In genomic region chr4:182806259-182807252, GRCh38 we compare ENCODE assay signal across 8 cellular contexts.
DNase-seq lines count a peak whose midpoint lies in the region; ATAC-seq and FAIRE-seq lines count a peak whose summit lies in the region.

No MANE protein-coding gene starts in this region.

- peak overlapping the region; percentile 14 for H2BK15ac ChIP-seq in neuronal stem cell (ENCODE audit: low read length)

- peak overlapping the region; percentile 28 to 71 for H3K4me3 ChIP-seq in neuronal stem cell (ENCODE audit: low read length in 2 of 2)

- WGBS in neuronal stem cell (ENCODE audit: extremely low coverage in 2 of 2, insufficient read length in 2 of 2, insufficient replicate concordance in 1 of 2), 2 donors, result no CpG with 5 or more reads among the region's 68 CpGs

- no peak overlapping the region for H2BK12ac ChIP-seq in neuronal stem cell (ENCODE audit: low read length)

- ATAC-seq in GM19452 (IDR thresholded peaks at IDR 0.05; ENCODE audit: unreplicated experiment), result peak; percentile 68
- ATAC-seq in HG03521 (IDR thresholded peaks at IDR 0.05; ENCODE audit: unreplicated experiment), result peak; percentile 58

- H4K8ac ChIP-seq in neuronal stem cell (ENCODE audit: low read depth, low read length), result no peak overlapping the region

- H3K27ac ChIP-seq in neuronal stem cell (replicated peaks; ENCODE audit: low read length) (no peak overlapping the region), substantia nigra (ENCODE audit: low read depth, low read length, poor library complexity, severe bottlenecking) (no peak overlapping the region)

- no peak overlapping the region for H3K14ac ChIP-seq in neuronal stem cell (ENCODE audit: low read length)

- in situ Hi-C loops in Caki2 (cut with HindIII; ENCODE audit: low pct_unique_long_range_greater_than_20kb, low sequenced_read_pairs), result no loop called here

- no peak overlapping the region for H4K91ac ChIP-seq in neuronal stem cell (ENCODE audit: low read depth, low read length, poor library complexity)

- FAIRE-seq in frontal cortex (lab: Jason Lieb, UNC), result no peak

- DNase-seq in Caki2 (ENCODE audit: low read depth), result peak; percentile 55
- peak; percentile 66 for DNase-seq in RPMI8226
- peak; percentile 30 for DNase-seq in activated gamma-delta T cell treated with anti-CD3 and anti-CD28 coated beads, Interleukin-2, amount 50 U/mL, for 16 hours (ENCODE audit: low read depth)
- peak; percentile 63 to 72 for DNase-seq in frontal cortex (ENCODE audit: low spot score in 2 of 2)
- peak; percentile 85 for DNase-seq in neuronal stem cell (ENCODE audit: low spot score)
- peak in 46 of 49 donors; percentile 6 to 82 (median 56) for DNase-seq in substantia nigra (lab: John Stamatoyannopoulos, UW)

- peak overlapping the region; percentile 81 for H3K4me2 ChIP-seq in neuronal stem cell (ENCODE audit: insufficient read depth, low read length, poor library complexity, severe bottlenecking)

- peak overlapping the region; percentile 96 for H3K18ac ChIP-seq in neuronal stem cell (ENCODE audit: low read length)

- peak overlapping the region; percentile 82 for H2AK5ac ChIP-seq in neuronal stem cell (ENCODE audit: low read depth, low read length)

- no peak overlapping the region for H3K4ac ChIP-seq in neuronal stem cell (ENCODE audit: low read length)

- H2AFZ ChIP-seq in neuronal stem cell (ENCODE audit: low read length), result peak overlapping the region; percentile 88

- H3K9me3 ChIP-seq in neuronal stem cell (replicated peaks in 1 of 2; ENCODE audit: control insufficient read depth in 2 of 2, insufficient read depth in 1 of 2, low read depth in 1 of 2, low read length in 2 of 2), result peaks cover 13 to 15% of the 10 kb centered on the region in 2 donors

- peak overlapping the region; percentile 51 for H3K9ac ChIP-seq in neuronal stem cell (ENCODE audit: low read depth, low read length, poor library complexity)

- peaks cover 4 to 10% of the 10 kb centered on the region in 2 donors for H3K36me3 ChIP-seq in neuronal stem cell (replicated peaks in 1 of 2; ENCODE audit: control insufficient read depth in 2 of 2, insufficient read depth in 2 of 2, low read length in 2 of 2)

- peaks cover 0 to 8% (median 0%) of the 10 kb centered on the region in 3 experiments for H3K27me3 ChIP-seq in neuronal stem cell (ENCODE audit: control insufficient read depth in 3 of 3, insufficient read depth in 3 of 3, low read depth in 1 of 3, low read length in 3 of 3)

- H2BK120ac ChIP-seq in neuronal stem cell (ENCODE audit: low read depth, low read length), result no peak overlapping the region

- H3K23ac ChIP-seq in neuronal stem cell (ENCODE audit: low read depth, low read length, poor library complexity), result peak overlapping the region; percentile 62

- H3K4me1 ChIP-seq in neuronal stem cell (ENCODE audit: control insufficient read depth in 2 of 2, insufficient read depth in 1 of 2, low read depth in 1 of 2, low read length in 2 of 2), result peaks cover 0 to 9% of the 10 kb centered on the region in 2 donors

- H3K79me1 ChIP-seq in neuronal stem cell (ENCODE audit: low read depth, low read length), result peaks cover 7% of the 10 kb centered on the region

- peak overlapping the region; percentile 57 for H2BK5ac ChIP-seq in neuronal stem cell (ENCODE audit: low read length)

Comparison
In these comparisons a context has a peak if more than half of its experiments do, and no peak if none do; other contexts are left out.
1. DNase-seq: peak in every context shown above with its lines; median percentile 85 in neuronal stem cell; 68 in frontal cortex; 66 in RPMI8226; 56 in substantia nigra; 55 in Caki2; 30 in activated gamma-delta T cell treated with anti-CD3 and anti-CD28 coated beads, Interleukin-2, amount 50 U/mL, for 16 hours.